Comparison of ENCODE assay signal across 1 cellular context in genomic region chr15:40002295-40002694, GRCh38.
A peak's percentile ranks its signal among the peaks of the same experiment; 100 is the strongest.
TF ChIP-seq lines count a peak whose summit lies in the region.

No MANE protein-coding gene starts in this region.

TF ChIP-seq in HepG2, 621 proteins besides CTCF, POLR2A, EP300 and RAD21 (continued from another document and continues in another):
- TF ChIP-seq, protein P1, sequence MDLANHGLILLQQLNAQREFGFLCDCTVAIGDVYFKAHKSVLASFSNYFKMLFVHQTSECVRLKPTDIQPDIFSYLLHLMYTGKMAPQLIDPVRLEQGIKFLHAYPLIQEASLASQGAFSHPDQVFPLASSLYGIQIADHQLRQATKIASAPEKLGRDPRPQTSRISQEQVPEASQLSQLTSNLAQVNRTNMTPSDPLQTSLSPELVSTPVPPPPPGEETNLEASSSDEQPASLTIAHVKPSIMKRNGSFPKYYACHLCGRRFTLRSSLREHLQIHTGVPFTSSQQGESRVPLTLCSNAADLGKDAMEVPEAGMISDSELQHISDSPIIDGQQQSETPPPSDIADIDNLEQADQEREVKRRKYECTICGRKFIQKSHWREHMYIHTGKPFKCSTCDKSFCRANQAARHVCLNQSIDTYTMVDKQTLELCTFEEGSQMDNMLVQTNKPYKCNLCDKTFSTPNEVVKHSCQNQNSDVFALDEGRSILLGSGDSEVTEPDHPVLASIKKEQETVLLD (CRISPR knock-in tag; IDR thresholded peaks at IDR 0.05; ENCODE audit: low read depth): no peak
- TF ChIP-seq, protein P2, sequence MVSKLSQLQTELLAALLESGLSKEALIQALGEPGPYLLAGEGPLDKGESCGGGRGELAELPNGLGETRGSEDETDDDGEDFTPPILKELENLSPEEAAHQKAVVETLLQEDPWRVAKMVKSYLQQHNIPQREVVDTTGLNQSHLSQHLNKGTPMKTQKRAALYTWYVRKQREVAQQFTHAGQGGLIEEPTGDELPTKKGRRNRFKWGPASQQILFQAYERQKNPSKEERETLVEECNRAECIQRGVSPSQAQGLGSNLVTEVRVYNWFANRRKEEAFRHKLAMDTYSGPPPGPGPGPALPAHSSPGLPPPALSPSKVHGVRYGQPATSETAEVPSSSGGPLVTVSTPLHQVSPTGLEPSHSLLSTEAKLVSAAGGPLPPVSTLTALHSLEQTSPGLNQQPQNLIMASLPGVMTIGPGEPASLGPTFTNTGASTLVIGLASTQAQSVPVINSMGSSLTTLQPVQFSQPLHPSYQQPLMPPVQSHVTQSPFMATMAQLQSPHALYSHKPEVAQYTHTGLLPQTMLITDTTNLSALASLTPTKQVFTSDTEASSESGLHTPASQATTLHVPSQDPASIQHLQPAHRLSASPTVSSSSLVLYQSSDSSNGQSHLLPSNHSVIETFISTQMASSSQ (IDR thresholded peaks at IDR 0.05; ENCODE audit: low read depth): no peak
- TF ChIP-seq, protein P2 (CRISPR knock-in tag; IDR thresholded peaks at IDR 0.05; ENCODE audit: borderline replicate concordance): peak; percentile 42; the same call in 1 of the 2 replicates
- TF ChIP-seq ZNF501 (CRISPR knock-in tag; IDR thresholded peaks at IDR 0.05) (no peak), HDAC2 (CRISPR knock-in tag; IDR thresholded peaks at IDR 0.05) (peak; percentile 88; the same call in 1 of the 2 replicates), ZNF615 (CRISPR knock-in tag; IDR thresholded peaks at IDR 0.05; ENCODE audit: borderline replicate concordance) (no peak), ZNF18 (CRISPR knock-in tag; IDR thresholded peaks at IDR 0.05; ENCODE audit: insufficient replicate concordance) (no peak), ZNF674 (CRISPR knock-in tag; IDR thresholded peaks at IDR 0.05; ENCODE audit: low read depth) (no peak), CREM (IDR thresholded peaks at IDR 0.05) (peak; percentile 54; the same call in 1 of the 2 replicates), CREM (CRISPR knock-in tag; IDR thresholded peaks at IDR 0.05) (no peak), ZSCAN22 (CRISPR knock-in tag; IDR thresholded peaks at IDR 0.05) (no peak), NCOR1 (IDR thresholded peaks at IDR 0.05; ENCODE audit: borderline replicate concordance, low read length) (peak; percentile 87), SALL1 (CRISPR knock-in tag; IDR thresholded peaks at IDR 0.05) (peak; percentile 89), SRSF1 (optimal IDR thresholded peaks at IDR 0.05; ENCODE audit: low read depth, low read length) (no peak), ZNF276 (CRISPR knock-in tag; IDR thresholded peaks at IDR 0.05; ENCODE audit: low read depth) (no peak), ZNF468 (CRISPR knock-in tag; IDR thresholded peaks at IDR 0.05) (no peak), EZH2 (conservative IDR thresholded peaks at IDR 0.05; ENCODE audit: low read depth, low read length) (no peak), RFXAP (CRISPR knock-in tag; IDR thresholded peaks at IDR 0.05; ENCODE audit: borderline replicate concordance) (no peak), SATB2 (CRISPR knock-in tag; IDR thresholded peaks at IDR 0.05) (no peak), RFX1 (IDR thresholded peaks at IDR 0.05) (no peak), TAF1 (CRISPR knock-in tag; IDR thresholded peaks at IDR 0.05) (peak; percentile 43; the same call in 1 of the 2 replicates), TARDBP (CRISPR knock-in tag; IDR thresholded peaks at IDR 0.05) (peak; percentile 38; the same call in 1 of the 2 replicates), ZNF746 (CRISPR knock-in tag; IDR thresholded peaks at IDR 0.05) (no peak), THRA (CRISPR knock-in tag; IDR thresholded peaks at IDR 0.05; ENCODE audit: borderline replicate concordance) (peak; percentile 56; the same call in 1 of the 2 replicates), MED1 (CRISPR knock-in tag; IDR thresholded peaks at IDR 0.05) (peak; percentile 93), MIER3 (CRISPR knock-in tag; IDR thresholded peaks at IDR 0.05; ENCODE audit: borderline replicate concordance) (peak; percentile 87), HNF4A (CRISPR knock-in tag; IDR thresholded peaks at IDR 0.05) (peak; percentile 99), ELF1 (CRISPR knock-in tag; IDR thresholded peaks at IDR 0.05) (peak; percentile 47; the same call in 1 of the 2 replicates), POLR2AphosphoS2 (IDR thresholded peaks at IDR 0.05; ENCODE audit: low read depth, low read length) (no peak), GABPB1 (CRISPR knock-in tag; IDR thresholded peaks at IDR 0.05) (no peak)
- TF ChIP-seq, protein P3, sequence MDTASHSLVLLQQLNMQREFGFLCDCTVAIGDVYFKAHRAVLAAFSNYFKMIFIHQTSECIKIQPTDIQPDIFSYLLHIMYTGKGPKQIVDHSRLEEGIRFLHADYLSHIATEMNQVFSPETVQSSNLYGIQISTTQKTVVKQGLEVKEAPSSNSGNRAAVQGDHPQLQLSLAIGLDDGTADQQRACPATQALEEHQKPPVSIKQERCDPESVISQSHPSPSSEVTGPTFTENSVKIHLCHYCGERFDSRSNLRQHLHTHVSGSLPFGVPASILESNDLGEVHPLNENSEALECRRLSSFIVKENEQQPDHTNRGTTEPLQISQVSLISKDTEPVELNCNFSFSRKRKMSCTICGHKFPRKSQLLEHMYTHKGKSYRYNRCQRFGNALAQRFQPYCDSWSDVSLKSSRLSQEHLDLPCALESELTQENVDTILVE (CRISPR knock-in tag; IDR thresholded peaks at IDR 0.05): peak; percentile 50; the same call in 1 of the 2 replicates
- TF ChIP-seq, protein P4, sequence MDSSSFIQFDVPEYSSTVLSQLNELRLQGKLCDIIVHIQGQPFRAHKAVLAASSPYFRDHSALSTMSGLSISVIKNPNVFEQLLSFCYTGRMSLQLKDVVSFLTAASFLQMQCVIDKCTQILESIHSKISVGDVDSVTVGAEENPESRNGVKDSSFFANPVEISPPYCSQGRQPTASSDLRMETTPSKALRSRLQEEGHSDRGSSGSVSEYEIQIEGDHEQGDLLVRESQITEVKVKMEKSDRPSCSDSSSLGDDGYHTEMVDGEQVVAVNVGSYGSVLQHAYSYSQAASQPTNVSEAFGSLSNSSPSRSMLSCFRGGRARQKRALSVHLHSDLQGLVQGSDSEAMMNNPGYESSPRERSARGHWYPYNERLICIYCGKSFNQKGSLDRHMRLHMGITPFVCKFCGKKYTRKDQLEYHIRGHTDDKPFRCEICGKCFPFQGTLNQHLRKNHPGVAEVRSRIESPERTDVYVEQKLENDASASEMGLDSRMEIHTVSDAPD (CRISPR knock-in tag; IDR thresholded peaks at IDR 0.05): no peak
- TF ChIP-seq, protein P5, sequence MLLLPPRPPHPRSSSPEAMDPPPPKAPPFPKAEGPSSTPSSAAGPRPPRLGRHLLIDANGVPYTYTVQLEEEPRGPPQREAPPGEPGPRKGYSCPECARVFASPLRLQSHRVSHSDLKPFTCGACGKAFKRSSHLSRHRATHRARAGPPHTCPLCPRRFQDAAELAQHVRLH (CRISPR knock-in tag; IDR thresholded peaks at IDR 0.05; ENCODE audit: borderline replicate concordance, low read depth): 0 out of 2 replicates have a peak, but pooled peaks have one; percentile 25
- TF ChIP-seq, protein P6, sequence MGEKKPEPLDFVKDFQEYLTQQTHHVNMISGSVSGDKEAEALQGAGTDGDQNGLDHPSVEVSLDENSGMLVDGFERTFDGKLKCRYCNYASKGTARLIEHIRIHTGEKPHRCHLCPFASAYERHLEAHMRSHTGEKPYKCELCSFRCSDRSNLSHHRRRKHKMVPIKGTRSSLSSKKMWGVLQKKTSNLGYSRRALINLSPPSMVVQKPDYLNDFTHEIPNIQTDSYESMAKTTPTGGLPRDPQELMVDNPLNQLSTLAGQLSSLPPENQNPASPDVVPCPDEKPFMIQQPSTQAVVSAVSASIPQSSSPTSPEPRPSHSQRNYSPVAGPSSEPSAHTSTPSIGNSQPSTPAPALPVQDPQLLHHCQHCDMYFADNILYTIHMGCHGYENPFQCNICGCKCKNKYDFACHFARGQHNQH (CRISPR knock-in tag; IDR thresholded peaks at IDR 0.05): peak; percentile 79
- TF ChIP-seq, protein P7, sequence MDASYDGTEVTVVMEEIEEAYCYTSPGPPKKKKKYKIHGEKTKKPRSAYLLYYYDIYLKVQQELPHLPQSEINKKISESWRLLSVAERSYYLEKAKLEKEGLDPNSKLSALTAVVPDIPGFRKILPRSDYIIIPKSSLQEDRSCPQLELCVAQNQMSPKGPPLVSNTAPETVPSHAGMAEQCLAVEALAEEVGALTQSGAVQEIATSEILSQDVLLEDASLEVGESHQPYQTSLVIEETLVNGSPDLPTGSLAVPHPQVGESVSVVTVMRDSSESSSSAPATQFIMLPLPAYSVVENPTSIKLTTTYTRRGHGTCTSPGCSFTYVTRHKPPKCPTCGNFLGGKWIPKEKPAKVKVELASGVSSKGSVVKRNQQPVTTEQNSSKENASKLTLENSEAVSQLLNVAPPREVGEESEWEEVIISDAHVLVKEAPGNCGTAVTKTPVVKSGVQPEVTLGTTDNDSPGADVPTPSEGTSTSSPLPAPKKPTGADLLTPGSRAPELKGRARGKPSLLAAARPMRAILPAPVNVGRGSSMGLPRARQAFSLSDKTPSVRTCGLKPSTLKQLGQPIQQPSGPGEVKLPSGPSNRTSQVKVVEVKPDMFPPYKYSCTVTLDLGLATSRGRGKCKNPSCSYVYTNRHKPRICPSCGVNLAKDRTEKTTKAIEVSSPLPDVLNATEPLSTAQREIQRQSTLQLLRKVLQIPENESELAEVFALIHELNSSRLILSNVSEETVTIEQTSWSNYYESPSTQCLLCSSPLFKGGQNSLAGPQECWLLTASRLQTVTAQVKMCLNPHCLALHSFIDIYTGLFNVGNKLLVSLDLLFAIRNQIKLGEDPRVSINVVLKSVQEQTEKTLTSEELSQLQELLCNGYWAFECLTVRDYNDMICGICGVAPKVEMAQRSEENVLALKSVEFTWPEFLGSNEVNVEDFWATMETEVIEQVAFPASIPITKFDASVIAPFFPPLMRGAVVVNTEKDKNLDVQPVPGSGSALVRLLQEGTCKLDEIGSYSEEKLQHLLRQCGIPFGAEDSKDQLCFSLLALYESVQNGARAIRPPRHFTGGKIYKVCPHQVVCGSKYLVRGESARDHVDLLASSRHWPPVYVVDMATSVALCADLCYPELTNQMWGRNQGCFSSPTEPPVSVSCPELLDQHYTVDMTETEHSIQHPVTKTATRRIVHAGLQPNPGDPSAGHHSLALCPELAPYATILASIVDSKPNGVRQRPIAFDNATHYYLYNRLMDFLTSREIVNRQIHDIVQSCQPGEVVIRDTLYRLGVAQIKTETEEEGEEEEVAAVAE (CRISPR knock-in tag; IDR thresholded peaks at IDR 0.05; ENCODE audit: borderline replicate concordance): peak; percentile 57; the same call in 1 of the 2 replicates
- TF ChIP-seq, protein P8, sequence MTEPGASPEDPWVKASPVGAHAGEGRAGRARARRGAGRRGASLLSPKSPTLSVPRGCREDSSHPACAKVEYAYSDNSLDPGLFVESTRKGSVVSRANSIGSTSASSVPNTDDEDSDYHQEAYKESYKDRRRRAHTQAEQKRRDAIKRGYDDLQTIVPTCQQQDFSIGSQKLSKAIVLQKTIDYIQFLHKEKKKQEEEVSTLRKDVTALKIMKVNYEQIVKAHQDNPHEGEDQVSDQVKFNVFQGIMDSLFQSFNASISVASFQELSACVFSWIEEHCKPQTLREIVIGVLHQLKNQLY (CRISPR knock-in tag; IDR thresholded peaks at IDR 0.05): 0 out of 2 replicates have a peak, but pooled peaks have one; percentile 35
- TF ChIP-seq, protein P9, sequence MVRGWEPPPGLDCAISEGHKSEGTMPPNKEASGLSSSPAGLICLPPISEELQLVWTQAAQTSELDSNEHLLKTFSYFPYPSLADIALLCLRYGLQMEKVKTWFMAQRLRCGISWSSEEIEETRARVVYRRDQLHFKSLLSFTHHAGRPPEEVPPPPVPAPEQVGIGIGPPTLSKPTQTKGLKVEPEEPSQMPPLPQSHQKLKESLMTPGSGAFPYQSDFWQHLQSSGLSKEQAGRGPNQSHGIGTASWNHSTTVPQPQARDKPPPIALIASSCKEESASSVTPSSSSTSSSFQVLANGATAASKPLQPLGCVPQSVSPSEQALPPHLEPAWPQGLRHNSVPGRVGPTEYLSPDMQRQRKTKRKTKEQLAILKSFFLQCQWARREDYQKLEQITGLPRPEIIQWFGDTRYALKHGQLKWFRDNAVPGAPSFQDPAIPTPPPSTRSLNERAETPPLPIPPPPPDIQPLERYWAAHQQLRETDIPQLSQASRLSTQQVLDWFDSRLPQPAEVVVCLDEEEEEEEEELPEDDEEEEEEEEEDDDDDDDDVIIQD (CRISPR knock-in tag; IDR thresholded peaks at IDR 0.05; ENCODE audit: low read depth): peak; percentile 84
